26 cellular contexts compared by ENCODE assay signal in genomic region chr15:101504866-101505609, GRCh38. TPM values are rescaled to one million over a fixed set of nuclear protein-coding genes. Genes with fewer than 3 reads are reported as not detected.
DNase-seq lines count a peak whose midpoint lies in the region; ATAC-seq, FAIRE-seq and TF ChIP-seq lines count a peak whose summit lies in the region.
"Had no signal": no experiment of that assay in that cellular context is flagged by ENCODE, and none has a peak within 500 bp of the region (broad histone marks: within the 10 kb centered on the region; RNA-seq: fewer than 3 reads in every experiment).

No MANE protein-coding gene starts in this region.

- intact Hi-C loops in kidney (cut with DNase I) = no loop called here

- no peak for FAIRE-seq in kidney (lab: Jason Lieb, UNC)
- FAIRE-seq: G401.6, islet of Langerhans had no signal

- 89 to 90% methylated on average over 17 of the region's 17 CpGs for WGBS in lung, 2 donors

- no peak overlapping the region for H3K9ac ChIP-seq in kidney (ENCODE audit: low read length in 2 of 2)

- H3K4me3 ChIP-seq in RWPE2 (ENCODE audit: severe bottlenecking) (no peak overlapping the region), lung (no peak overlapping the region), kidney (ENCODE audit: low read length in 2 of 2) (no peak overlapping the region)
- H3K4me3 ChIP-seq: colonic mucosa, lower lobe of right lung, PC-9, thoracic aorta had no signal

- no peak for TF ChIP-seq CTCF in RWPE2 (IDR thresholded peaks at IDR 0.05; ENCODE audit: poor library complexity, severe bottlenecking)
- no peak for TF ChIP-seq CTCF in lung (IDR thresholded peaks at IDR 0.05; ENCODE audit: control extremely low read depth, extremely low read depth)
- no peak for TF ChIP-seq CTCF in kidney (IDR thresholded peaks at IDR 0.05; ENCODE audit: borderline replicate concordance, extremely low read depth, insufficient read depth)

- no peaks in the 10 kb centered on the region for H3K9me3 ChIP-seq in RWPE2 (ENCODE audit: severe bottlenecking)
- H3K9me3 ChIP-seq in lung (ENCODE audit: control insufficient read depth in 2 of 2, insufficient read depth in 1 of 2, low read length in 1 of 2) = no peaks in the 10 kb centered on the region
- H3K9me3 ChIP-seq in kidney (ENCODE audit: control insufficient read depth in 1 of 2, low read length in 2 of 2) = no peaks in the 10 kb centered on the region
- H3K9me3 ChIP-seq: colonic mucosa, lower lobe of right lung, thoracic aorta had no signal

- DNase-seq in A172 (ENCODE audit: low spot score) (peak; percentile 6), EH (ENCODE audit: low read depth) (peak; percentile 42), RWPE2 (ENCODE audit: low spot score) (peak; percentile 47), lung (ENCODE audit: low spot score) (peak; percentile 18), kidney (no peak), NCI-H2171 treated with DMSO at 0.1 percent for 48 hours (lab: John Stamatoyannopoulos, UW) (no peak), NCI-H2029 treated with DMSO at 0.1 percent for 48 hours (lab: John Stamatoyannopoulos, UW) (no peak)
- DNase-seq: activated naive CD4-positive, alpha-beta T cell treated with anti-CD3 and anti-CD28 coated beads for 36 hours; activated T-cell treated with anti-CD3 and anti-CD28 coated beads, Interleukin-2, amount 50 U/mL, for 4 hours; brain microvascular endothelial cell; CD4-positive, CD25-positive, alpha-beta regulatory T cell; colonic mucosa; DMS 273 treated with DMSO at 0.1 percent for 48 hours; hypothalamus; lower lobe of right lung; MM.1S; NCI-H1417 treated with DMSO at 0.1 percent for 48 hours; NCI-H2107; NCI-H510A; SHP77 treated with DMSO at 0.1 percent for 48 hours; stimulated activated naive CD8-positive, alpha-beta T cell treated with anti-CD3 and anti-CD28 coated beads, Interleukin-15, Interleukin-2, amounts not matched to agents 100 U/mL and 50 U/mL, for 24 hours had no signal

- no peaks in the 10 kb centered on the region for H3K27me3 ChIP-seq in RWPE2 (ENCODE audit: insufficient read depth, poor library complexity, severe bottlenecking)
- no peaks in the 10 kb centered on the region for H3K27me3 ChIP-seq in lung (ENCODE audit: control insufficient read depth, insufficient read depth)
- H3K27me3 ChIP-seq: brain microvascular endothelial cell, colonic mucosa had no signal

- H3K36me3 ChIP-seq in RWPE2 (ENCODE audit: low read depth) (no peaks in the 10 kb centered on the region), lung (ENCODE audit: control insufficient read depth in 2 of 2, insufficient read depth in 2 of 2, low read length in 2 of 2) (no peaks in the 10 kb centered on the region), kidney (ENCODE audit: control insufficient read depth in 1 of 2, insufficient read depth in 2 of 2, low read length in 2 of 2) (no peaks in the 10 kb centered on the region)
- H3K36me3 ChIP-seq: brain microvascular endothelial cell, colonic mucosa, lower lobe of right lung, thoracic aorta had no signal

- peak; percentile 37; the same call in 1 of the 3 replicates for ATAC-seq in RWPE2 (ENCODE audit: low read depth)
- no peak for ATAC-seq in lung (ENCODE audit: insufficient read depth, low FRiP score)
- no peak for ATAC-seq in esophagus mucosa
- ATAC-seq: activated T-cell treated with anti-CD3 and anti-CD28 coated beads, Interleukin-2, amount 50 U/mL, for 4 hours; lower lobe of right lung; stimulated activated naive CD8-positive, alpha-beta T cell treated with anti-CD3 and anti-CD28 coated beads, Interleukin-15, Interleukin-2, amounts not matched to agents 100 U/mL and 50 U/mL, for 24 hours had no signal

- no peak overlapping the region for H3K27ac ChIP-seq in RWPE2 (ENCODE audit: poor library complexity, severe bottlenecking)
- H3K27ac ChIP-seq in lung (ENCODE audit: low read depth in 1 of 2, low read length in 1 of 2) = no peak overlapping the region
- no peak overlapping the region for H3K27ac ChIP-seq in kidney (ENCODE audit: low read depth in 2 of 2, low read length in 2 of 2)
- H3K27ac ChIP-seq: brain microvascular endothelial cell, colonic mucosa, lower lobe of right lung, PC-9, thoracic aorta had no signal

- H3K4me1 ChIP-seq in RWPE2 (ENCODE audit: insufficient read depth, poor library complexity, severe bottlenecking) (no peaks in the 10 kb centered on the region), lung (ENCODE audit: control insufficient read depth in 2 of 2, insufficient read depth in 2 of 2, low read length in 2 of 2) (no peaks in the 10 kb centered on the region), kidney (ENCODE audit: control insufficient read depth in 1 of 2, insufficient read depth in 1 of 2, low read depth in 1 of 2, low read length in 2 of 2) (no peaks in the 10 kb centered on the region)
- H3K4me1 ChIP-seq: colonic mucosa had no signal

RNA-seq across cellular contexts. Expression of gene PCSK6, which starts 15.5 kb away (rescaled TPM):
- total RNA-seq in A172 (2014; rRNA removed; shearing (Covaris generic)) = 5.5 and 10.0 TPM in 2 replicates
- total RNA-seq in lung (10 to 100 TPM; 11.7 to 41.0 TPM), kidney (7.3 TPM), esophagus mucosa (6.7 TPM)
- polyA plus RNA-seq in lung (1 to 10 TPM; 4.6 to 5.2 TPM), kidney (ENCODE audit: insufficient read depth, low read depth, low replicate concordance) (3.8 TPM)

Comparison
In these comparisons a context has a peak if more than half of its experiments do, and no peak if none do; other contexts are left out.
1. DNase-seq: peak in A172 (single experiment), EH (single experiment), RWPE2 (single experiment) and lung (single experiment); none in kidney (single experiment), NCI-H2171 treated with DMSO at 0.1 percent for 48 hours (single experiment) and NCI-H2029 treated with DMSO at 0.1 percent for 48 hours (single experiment).